ENCODE assay signal across 25 cellular contexts in genomic region chrY:7938982-7939718, GRCh38.
"Had no signal": no experiment of that assay in that cellular context is flagged by ENCODE, and none has a peak within 500 bp of the region (broad histone marks: within the 10 kb centered on the region; RNA-seq: fewer than 3 reads in every experiment).

No MANE protein-coding gene starts in this region.

- H3K9me3 Mint-ChIP-seq: naive thymus-derived CD4-positive, alpha-beta T cell; natural killer cell; nephron; neural progenitor cell; stimulated activated memory B cell treated with anti-CD40 and anti-IgM and Interleukin-4, amounts not matched to agents 10 μg/mL and 1 μg/mL and 100 μg/mL, for 72 hours; stimulated activated naive CD8-positive, alpha-beta T cell treated with anti-CD3 and anti-CD28 coated beads, Interleukin-15, Interleukin-2, amounts not matched to agents 100 ng/mL and 50 ng/mL, for 24 hours had no signal

- H3K4me3 Mint-ChIP-seq: naive thymus-derived CD4-positive, alpha-beta T cell; natural killer cell; nephron; neural progenitor cell; stimulated activated memory B cell treated with anti-CD40 and anti-IgM and Interleukin-4, amounts not matched to agents 10 μg/mL and 1 μg/mL and 100 μg/mL, for 72 hours; stimulated activated naive CD8-positive, alpha-beta T cell treated with anti-CD3 and anti-CD28 coated beads, Interleukin-15, Interleukin-2, amounts not matched to agents 100 ng/mL and 50 ng/mL, for 24 hours had no signal

- H3K27ac Mint-ChIP-seq: naive thymus-derived CD4-positive, alpha-beta T cell; natural killer cell; nephron; neural progenitor cell; progenitor cell of endocrine pancreas; stimulated activated memory B cell treated with anti-CD40 and anti-IgM and Interleukin-4, amounts not matched to agents 10 μg/mL and 1 μg/mL and 100 μg/mL, for 72 hours; stimulated activated naive CD8-positive, alpha-beta T cell treated with anti-CD3 and anti-CD28 coated beads, Interleukin-15, Interleukin-2, amounts not matched to agents 100 ng/mL and 50 ng/mL, for 24 hours had no signal

- H3K27me3 Mint-ChIP-seq: naive thymus-derived CD4-positive, alpha-beta T cell; progenitor cell of endocrine pancreas; stimulated activated memory B cell treated with anti-CD40 and anti-IgM and Interleukin-4, amounts not matched to agents 10 μg/mL and 1 μg/mL and 100 μg/mL, for 72 hours; stimulated activated naive CD8-positive, alpha-beta T cell treated with anti-CD3 and anti-CD28 coated beads, Interleukin-15, Interleukin-2, amounts not matched to agents 100 ng/mL and 50 ng/mL, for 24 hours had no signal

- DNase-seq: naive thymus-derived CD4-positive, alpha-beta T cell; natural killer cell; occipital lobe; ovary; posterior cingulate gyrus; psoas muscle; right cardiac atrium; right lobe of liver; sigmoid colon; small intestine; stimulated activated CD4-positive, alpha-beta T cell treated with anti-CD3 and anti-CD28 coated beads, Interleukin-15, amount 100 ng/mL, for 24 hours; stimulated activated CD4-positive, alpha-beta T cell treated with anti-CD3 and anti-CD28 coated beads, Interleukin-2, amount 100 ng/mL, for 24 hours; stimulated activated CD4-positive, alpha-beta T cell treated with anti-CD3 and anti-CD28 coated beads, Interleukin-2, amount 100 ng/mL, for 48 hours; stimulated activated CD4-positive, alpha-beta T cell treated with anti-CD3 and anti-CD28 coated beads, Interleukin-4, amount 100 ng/mL, for 24 hours; stimulated activated naive CD4-positive, alpha-beta T cell; substantia nigra; testis; tibial artery; trophoblast cell; upper lobe of left lung had no signal

- H3K36me3 Mint-ChIP-seq: naive thymus-derived CD4-positive, alpha-beta T cell; natural killer cell; neural progenitor cell; stimulated activated memory B cell treated with anti-CD40 and anti-IgM and Interleukin-4, amounts not matched to agents 10 μg/mL and 1 μg/mL and 100 μg/mL, for 72 hours had no signal

- H3K4me1 Mint-ChIP-seq: naive thymus-derived CD4-positive, alpha-beta T cell; natural killer cell; nephron; neural progenitor cell; stimulated activated memory B cell treated with anti-CD40 and anti-IgM and Interleukin-4, amounts not matched to agents 10 μg/mL and 1 μg/mL and 100 μg/mL, for 72 hours had no signal

- ATAC-seq: naive thymus-derived CD4-positive, alpha-beta T cell; natural killer cell; psoas muscle; right cardiac atrium; stimulated activated memory B cell treated with anti-CD40 and anti-IgM and Interleukin-4, amounts not matched to agents 10 μg/mL and 1 μg/mL and 100 μg/mL, for 72 hours had no signal
